In the genomic region with DNA sequence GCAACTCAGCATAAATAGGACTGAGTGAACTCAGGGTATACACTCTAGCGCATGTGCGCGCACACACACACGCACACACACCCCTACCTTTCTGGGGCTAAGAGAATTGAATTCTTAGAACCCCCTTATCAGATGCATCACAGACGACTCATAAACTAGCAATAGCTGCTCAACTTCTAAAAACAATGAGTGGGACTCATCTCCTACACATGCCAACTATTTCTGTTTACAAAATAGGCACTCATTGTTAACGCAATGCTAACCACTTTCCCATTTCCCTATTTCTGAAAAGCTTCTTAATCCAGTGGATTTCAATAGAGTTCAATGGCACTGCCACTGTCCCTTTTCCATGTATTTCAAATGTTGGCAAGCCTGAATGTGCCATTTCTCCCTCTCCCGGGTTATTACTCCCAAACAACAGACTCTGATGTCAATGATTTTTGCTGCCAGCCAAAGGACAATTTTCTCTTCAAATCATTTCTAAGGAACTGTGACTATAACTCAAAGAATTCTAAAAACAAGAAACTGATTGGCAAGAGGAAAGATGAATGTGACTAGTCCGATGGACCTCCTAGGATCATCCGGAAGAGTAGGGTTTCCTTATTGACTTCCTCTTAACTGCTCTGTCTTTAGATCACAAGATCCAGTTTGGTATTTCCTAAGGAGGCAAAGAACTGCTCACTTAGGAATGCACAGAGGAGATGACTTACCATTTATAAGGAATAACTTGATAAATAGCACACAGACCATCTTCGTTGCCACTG, we compare ENCODE assay signal across 8 cellular contexts.
A peak's percentile ranks its signal among the peaks of the same experiment; 100 is the strongest.
DNase-seq lines count a peak whose midpoint lies in the region; ATAC-seq and TF ChIP-seq lines count a peak whose summit lies in the region.

No MANE protein-coding gene starts in this region.

- TF ChIP-seq CTCF in retinal pigment epithelial cell (conservative IDR thresholded peaks at IDR 0.05; ENCODE audit: low read depth, low read length): no peak

- peak; percentile 53 for DNase-seq in SIG-M5 treated with dmso at 0.1 percent for 504 hours (lab: John Stamatoyannopoulos, UW; ENCODE audit: unreplicated experiment)
- no peak for DNase-seq in SIG-M5 (lab: John Stamatoyannopoulos, UW)
- peak; percentile 69 for DNase-seq in activated CD4-positive, alpha-beta T cell treated with anti-CD3 and anti-CD28 coated beads, Interleukin-2, amount 50 U/mL, for 1 hour
- peak; percentile 45 for DNase-seq in effector CD8-positive, alpha-beta T cell (lab: John Stamatoyannopoulos, UW)
- peak; percentile 65 for DNase-seq in retinal pigment epithelial cell (ENCODE audit: low read depth)
- no peak for DNase-seq in DMS79 treated with DMSO at 0.1 percent for 48 hours (lab: John Stamatoyannopoulos, UW)

- no peak overlapping the region for H3K4me3 ChIP-seq in retinal pigment epithelial cell (ENCODE audit: low read length)

- ATAC-seq in HG02571 (IDR thresholded peaks at IDR 0.05; ENCODE audit: unreplicated experiment) (no peak), GM21526 (IDR thresholded peaks at IDR 0.05; ENCODE audit: low FRiP score, unreplicated experiment) (no peak)

Comparison
In these comparisons a context has a peak if more than half of its experiments do, and no peak if none do; other contexts are left out.
1. DNase-seq: peak in SIG-M5 treated with dmso at 0.1 percent for 504 hours (single experiment), activated CD4-positive, alpha-beta T cell treated with anti-CD3 and anti-CD28 coated beads, Interleukin-2, amount 50 U/mL, for 1 hour (single experiment), effector CD8-positive, alpha-beta T cell (single experiment) and retinal pigment epithelial cell (single experiment); none in SIG-M5 (single experiment) and DMS79 treated with DMSO at 0.1 percent for 48 hours (single experiment).